Comparison of ENCODE assay signal across 33 cellular contexts in genomic region chr22:37855462-37855861, GRCh38. TPM values are rescaled to one million over a fixed set of nuclear protein-coding genes. Genes with fewer than 3 reads are reported as not detected.
DNase-seq lines count a peak whose midpoint lies in the region; ATAC-seq and TF ChIP-seq lines count a peak whose summit lies in the region.
"Had no signal": no experiment of that assay in that cellular context is flagged by ENCODE, and none has a peak within 500 bp of the region (broad histone marks: within the 10 kb centered on the region; RNA-seq: fewer than 3 reads in every experiment).

No MANE protein-coding gene starts in this region.

- TF ChIP-seq POLR2A in stomach (IDR thresholded peaks at IDR 0.05), result no peak

- intact Hi-C loops in activated CD4-positive, alpha-beta T cell treated with anti-CD3 and anti-CD28 coated beads for 36 hours (cut with DNase I, micrococcal nuclease), result no loop called here
- intact Hi-C loops in left lung (cut with DNase I) (no loop called here), stomach (cut with DNase I; ENCODE audit: low total_unique reads) (no loop called here), natural killer cell (cut with micrococcal nuclease) (no loop called here)

- peaks cover 62% of the 10 kb centered on the region for H3K36me3 Mint-ChIP-seq in activated CD4-positive, alpha-beta T cell treated with anti-CD3 and anti-CD28 coated beads for 36 hours (ENCODE audit: low read depth)
- peaks cover 28% of the 10 kb centered on the region for H3K36me3 Mint-ChIP-seq in natural killer cell

- H3K36me3 ChIP-seq in left lung (peaks cover 0 to 95% of the 10 kb centered on the region in 2 donors), stomach (peaks cover 64 to 98% (median 95%) of the 10 kb centered on the region in 4 donors)

- CTCF ChIA-PET in activated CD4-positive, alpha-beta T cell treated with anti-CD3 and anti-CD28 coated beads for 36 hours (lab: Charles Lee), result interaction anchor here (1.1 to 6.8 kb wide), 3 partner anchors 8 to 41 kb away, joined by 3 to 48 read pairs (median 12); no protein-coding TSS in a partner anchor

- no peak overlapping the region for H3K4me3 Mint-ChIP-seq in activated CD4-positive, alpha-beta T cell treated with anti-CD3 and anti-CD28 coated beads for 36 hours
- H3K4me3 Mint-ChIP-seq in natural killer cell, result no peak overlapping the region
- H3K4me3 Mint-ChIP-seq: activated CD4-positive, alpha-beta T cell treated with anti-CD3 and anti-CD28 coated beads, Interleukin-2, amount 10 ng/mL, durations not matched to agents 24 days and 14 days; CD14-positive monocyte had no signal

- H3K4me1 Mint-ChIP-seq in activated CD4-positive, alpha-beta T cell treated with anti-CD3 and anti-CD28 coated beads for 36 hours, result peaks cover 33% of the 10 kb centered on the region
- H3K4me1 Mint-ChIP-seq in natural killer cell, result peaks cover 15 to 37% of the 10 kb centered on the region in 2 donors
- H3K4me1 Mint-ChIP-seq: CD14-positive monocyte had no signal

- H3K27ac Mint-ChIP-seq in activated CD4-positive, alpha-beta T cell treated with anti-CD3 and anti-CD28 coated beads for 36 hours, result peak overlapping the region; percentile 28
- no peak overlapping the region for H3K27ac Mint-ChIP-seq in natural killer cell
- H3K27ac Mint-ChIP-seq: activated CD4-positive, alpha-beta T cell treated with anti-CD3 and anti-CD28 coated beads, Interleukin-2, amount 10 ng/mL, durations not matched to agents 24 days and 14 days had no signal

- H3K9me3 ChIP-seq in left lung (no peaks in the 10 kb centered on the region), stomach (no peaks in the 10 kb centered on the region)
- H3K9me3 ChIP-seq: HAP-1, heart left ventricle, Peyer's patch, right lobe of liver, transverse colon had no signal

- H3K27me3 ChIP-seq in left lung (no peaks in the 10 kb centered on the region), stomach (no peaks in the 10 kb centered on the region)
- H3K27me3 ChIP-seq: heart left ventricle, Peyer's patch, right lobe of liver, transverse colon had no signal

- H3K4me1 ChIP-seq in left lung (peaks cover 2 to 14% of the 10 kb centered on the region in 2 donors), stomach (peaks cover 18 to 64% (median 47%) of the 10 kb centered on the region in 4 donors)

- no peak for ATAC-seq in activated CD4-positive, alpha-beta T cell treated with anti-CD3 and anti-CD28 coated beads for 36 hours
- peak; percentile 89 for ATAC-seq in left lung
- ATAC-seq in natural killer cell, result no peak
- ATAC-seq in HG03039 (IDR thresholded peaks at IDR 0.05; ENCODE audit: unreplicated experiment), result no peak

- DNase-seq in activated CD4-positive, alpha-beta T cell treated with anti-CD3 and anti-CD28 coated beads for 36 hours, result no peak
- no peak for DNase-seq in activated CD4-positive, alpha-beta T cell treated with anti-CD3 and anti-CD28 coated beads for 4 hours
- DNase-seq in left lung (no peak), stomach (no peak), natural killer cell (no peak), foreskin fibroblast (no peak)
- DNase-seq: activated CD4-positive, alpha-beta T cell treated with anti-CD3 and anti-CD28 coated beads, Interleukin-2, amount 10 ng/mL, durations not matched to agents 24 days and 14 days; activated T-cell treated with anti-CD3 and anti-CD28 coated beads, Interleukin-2, amount 50 U/mL, for 1 hour; DMS79 treated with DMSO at 0.1 percent for 48 hours; effector CD4-positive, alpha-beta T cell; GDM1; heart left ventricle; islet precursor cell; Karpas-422; left ventricle myocardium superior; NCI-H1417 treated with DMSO at 0.1 percent for 48 hours; NCI-H2081 treated with DMSO at 0.1 percent for 48 hours; NCI-H345; NCI-H748 treated with DMSO at 0.1 percent for 48 hours; Peyer's patch; SHP77; stimulated activated CD8-positive, alpha-beta memory T cell treated with anti-CD3 and anti-CD28 coated beads, Interleukin-4, amount 100 ng/mL, for 48 hours; T1000; transverse colon; WERI-Rb-1 had no signal

- H3K4me3 ChIP-seq in left lung, result no peak overlapping the region
- no peak overlapping the region for H3K4me3 ChIP-seq in stomach
- no peak overlapping the region for H3K4me3 ChIP-seq in foreskin fibroblast (ENCODE audit: low read depth in 1 of 2, low read length in 2 of 2)
- H3K4me3 ChIP-seq: HAP-1, heart left ventricle, Peyer's patch, right lobe of liver, transverse colon had no signal

- H3K27me3 Mint-ChIP-seq in activated CD4-positive, alpha-beta T cell treated with anti-CD3 and anti-CD28 coated beads for 36 hours, result no peaks in the 10 kb centered on the region
- H3K27me3 Mint-ChIP-seq in natural killer cell (ENCODE audit: low read depth in 2 of 2), result no peaks in the 10 kb centered on the region
- H3K27me3 Mint-ChIP-seq: activated CD4-positive, alpha-beta T cell treated with anti-CD3 and anti-CD28 coated beads, Interleukin-2, amount 10 ng/mL, durations not matched to agents 24 days and 14 days had no signal

- WGBS in stomach, 5 donors, result 84 to 95% (median 89%) methylated on average over 2 of the region's 2 CpGs

- H3K27ac ChIP-seq in VCaP (peak overlapping the region; percentile 70), left lung (peak overlapping the region; percentile 9 to 13), stomach (peak overlapping the region in 3 of 5 donors; percentile 28 to 65 (median 46))
- H3K27ac ChIP-seq: Peyer's patch, WERI-Rb-1 had no signal

- POLR2A ChIA-PET in activated CD4-positive, alpha-beta T cell treated with anti-CD3 and anti-CD28 coated beads for 36 hours (lab: Charles Lee), result no interaction called here

- TF ChIP-seq CTCF in VCaP (conservative IDR thresholded peaks at IDR 0.05), result no peak
- no peak for TF ChIP-seq CTCF in left lung (IDR thresholded peaks at IDR 0.05)
- TF ChIP-seq CTCF in stomach (IDR thresholded peaks at IDR 0.05), result no peak
- no peak for TF ChIP-seq CTCF in natural killer cell (IDR thresholded peaks at IDR 0.05)
- no peak for TF ChIP-seq CTCF in foreskin fibroblast (IDR thresholded peaks at IDR 0.05; ENCODE audit: low read depth, low read length)

- H3K9me3 Mint-ChIP-seq in activated CD4-positive, alpha-beta T cell treated with anti-CD3 and anti-CD28 coated beads for 36 hours (ENCODE audit: low read depth), result no peaks in the 10 kb centered on the region
- H3K9me3 Mint-ChIP-seq in natural killer cell, result no peaks in the 10 kb centered on the region
- H3K9me3 Mint-ChIP-seq: activated CD4-positive, alpha-beta T cell treated with anti-CD3 and anti-CD28 coated beads, Interleukin-2, amount 10 ng/mL, durations not matched to agents 24 days and 14 days; CD14-positive monocyte had no signal

- no peak for TF ChIP-seq EP300 in stomach (IDR thresholded peaks at IDR 0.05)

RNA-seq across cellular contexts. Expression of gene EIF3L, which starts 6.2 kb away (rescaled TPM):
- 100 to 1,000 TPM; 632 to 670 TPM for total RNA-seq in activated CD4-positive, alpha-beta T cell treated with anti-CD3 and anti-CD28 coated beads for 36 hours
- total RNA-seq in left lung, result 100 to 1,000 TPM; 310 to 378 TPM
- total RNA-seq in stomach, result 100 to 1,000 TPM; 271 to 452 (median 385) TPM
- polyA plus RNA-seq in stomach, result 100 to 1,000 TPM; 254 to 657 (median 378) TPM
- total RNA-seq in natural killer cell, result 100 to 1,000 TPM; 276 to 295 (median 291) TPM

RNA-seq across cellular contexts. Expression of gene ANKRD54, which starts 11.3 kb away (rescaled TPM):
- total RNA-seq in activated CD4-positive, alpha-beta T cell treated with anti-CD3 and anti-CD28 coated beads for 36 hours, result 10 to 100 TPM; 18.6 to 20.1 TPM
- 10 to 100 TPM; 15.2 to 21.9 TPM for total RNA-seq in left lung
- 100 to 1,000 TPM in 1 of 5 donors, 10 to 100 TPM in 3, 1 to 10 TPM in 1; 6.8 to 210 (median 18.3) TPM for total RNA-seq in stomach
- 10 to 100 TPM; 12.5 to 19.0 (median 14.8) TPM for polyA plus RNA-seq in stomach
- total RNA-seq in natural killer cell, result 10 to 100 TPM; 23.0 to 28.7 (median 26.4) TPM

RNA-seq across cellular contexts. Expression of gene GALR3, which starts 32.3 kb away (rescaled TPM):
- under 1 TPM in 1 of 2 experiments, not detected in 1; 0.21 TPM for total RNA-seq in activated CD4-positive, alpha-beta T cell treated with anti-CD3 and anti-CD28 coated beads for 36 hours
- total RNA-seq in left lung, result not detected
- total RNA-seq in stomach, result not detected
- polyA plus RNA-seq in stomach, result not detected
- under 1 TPM in 2 of 3 donors, not detected in 1; 0.24 to 0.32 TPM for total RNA-seq in natural killer cell
- total RNA-seq: activated CD4-positive, alpha-beta T cell treated with anti-CD3 and anti-CD28 coated beads, Interleukin-2, amount 10 ng/mL, durations not matched to agents 24 days and 14 days; activated CD8-positive, alpha-beta memory T cell treated with anti-CD3 and anti-CD28 coated beads for 36 hours; epithelial cell of proximal tubule; heart left ventricle; left ventricle myocardium superior; mesenteric fat pad; Peyer's patch; transverse colon had no signal
- polyA plus RNA-seq: CD14-positive monocyte, heart left ventricle had no signal

RNA-seq across cellular contexts. Expression of gene GCAT, which starts 47.7 kb away (rescaled TPM):
- 10 to 100 TPM; 21.3 to 22.4 TPM for total RNA-seq in activated CD4-positive, alpha-beta T cell treated with anti-CD3 and anti-CD28 coated beads for 36 hours
- total RNA-seq in left lung, result 10 to 100 TPM; 12.6 to 16.7 TPM
- total RNA-seq in stomach, result 100 to 1,000 TPM in 2 of 5 donors, 10 to 100 TPM in 1, under 1 TPM in 1, not detected in 1; 0.45 to 158 (median 60.4) TPM
- 10 to 100 TPM; 18.2 to 27.2 (median 23.4) TPM for polyA plus RNA-seq in stomach
- 1 to 10 TPM in 1 of 3 donors, under 1 TPM in 2; 0.25 to 1.2 (median 0.28) TPM for total RNA-seq in natural killer cell

RNA-seq across cellular contexts. Expression of gene MICALL1, which starts 50.6 kb away (rescaled TPM):
- 10 to 100 TPM; 11.2 to 11.8 TPM for total RNA-seq in activated CD4-positive, alpha-beta T cell treated with anti-CD3 and anti-CD28 coated beads for 36 hours
- total RNA-seq in left lung, result 10 to 100 TPM; 35.8 to 36.8 TPM
- 100 to 1,000 TPM in 3 of 5 donors, 10 to 100 TPM in 2; 31.4 to 155 (median 112) TPM for total RNA-seq in stomach
- polyA plus RNA-seq in stomach, result 10 to 100 TPM; 17.7 to 55.1 (median 35.6) TPM
- 10 to 100 TPM; 24.6 to 34.3 (median 32.4) TPM for total RNA-seq in natural killer cell

Comparison
In these comparisons a context has a peak if more than half of its experiments do, and no peak if none do; other contexts are left out.
1. H3K27ac ChIP-seq: peak in every context shown above with its lines; median percentile 70 in VCaP; 46 in stomach; 11 in left lung.